In genomic region chr22:33330534-33330933, GRCh38 we compare ENCODE assay signal across 25 cellular contexts.
"Had no signal": no experiment of that assay in that cellular context is flagged by ENCODE, and none has a peak within 500 bp of the region (broad histone marks: within the 10 kb centered on the region; RNA-seq: fewer than 3 reads in every experiment).

No MANE protein-coding gene starts in this region.

- H3K4me1 ChIP-seq: esophagus squamous epithelium, gastroesophageal sphincter had no signal

- DNase-seq: activated CD4-positive, alpha-beta memory T cell treated with anti-CD3 and anti-CD28 coated beads, Interleukin-2, amount 10 ng/mL, durations not matched to agents 7 days and 5 days; activated CD4-positive, alpha-beta T cell treated with anti-CD3 and anti-CD28 coated beads for 1 hour; activated CD4-positive, alpha-beta T cell treated with anti-CD3 and anti-CD28 coated beads for 4 hours; activated CD4-positive, alpha-beta T cell treated with anti-CD3 and anti-CD28 coated beads, Interleukin-2, amount 10 ng/mL, durations not matched to agents 7 days and 5 days; activated CD4-positive, alpha-beta T cell treated with anti-CD3 and anti-CD28 coated beads, Interleukin-2, amount 50 U/mL, for 4 hours; activated CD8-positive, alpha-beta memory T cell treated with anti-CD3 and anti-CD28 coated beads, Interleukin-2, amount 50 U/mL, for 48 hours; activated effector memory CD4-positive, alpha-beta T cell treated with Interleukin-2 at 50 U/mL for 16 hours; activated gamma-delta T cell treated with Interleukin-2 at 50 U/mL for 16 hours; activated naive CD4-positive, alpha-beta T cell treated with anti-CD3 and anti-CD28 coated beads, Interleukin-2, amount 50 U/mL, for 16 hours; activated naive CD4-positive, alpha-beta T cell treated with Interleukin-2 at 50 U/mL for 16 hours; activated T-cell treated with anti-CD3 and anti-CD28 coated beads for 4 hours; activated T-cell treated with anti-CD3 and anti-CD28 coated beads, Interleukin-2, amount 50 U/mL, for 4 hours; amniotic stem cell; anterior cingulate cortex; brain microvascular endothelial cell; effector CD8-positive, alpha-beta T cell; esophagus squamous epithelium; foreskin keratinocyte; heart right ventricle; T-helper 1 cell; T-helper 17 cell; T1000 had no signal

- H3K36me3 ChIP-seq: brain microvascular endothelial cell had no signal

- H3K27me3 ChIP-seq: brain microvascular endothelial cell, esophagus squamous epithelium, gastroesophageal sphincter, heart right ventricle had no signal

- H3K4me3 ChIP-seq: esophagus squamous epithelium, gastroesophageal sphincter, heart right ventricle had no signal

- H3K27ac ChIP-seq: brain microvascular endothelial cell, epithelial cell of prostate, esophagus squamous epithelium, foreskin keratinocyte, gastroesophageal sphincter, heart right ventricle had no signal

- ATAC-seq: activated T-cell treated with anti-CD3 and anti-CD28 coated beads, Interleukin-2, amount 50 U/mL, for 4 hours; activated T-helper 17 cell treated with anti-CD3 and anti-CD28 coated beads, Interleukin-2, amount 50 U/mL, for 72 hours; foreskin keratinocyte; gastroesophageal sphincter; heart right ventricle; T-helper 17 cell had no signal

- H3K9me3 ChIP-seq: esophagus squamous epithelium, gastroesophageal sphincter, heart right ventricle had no signal
